In the genomic region with DNA sequence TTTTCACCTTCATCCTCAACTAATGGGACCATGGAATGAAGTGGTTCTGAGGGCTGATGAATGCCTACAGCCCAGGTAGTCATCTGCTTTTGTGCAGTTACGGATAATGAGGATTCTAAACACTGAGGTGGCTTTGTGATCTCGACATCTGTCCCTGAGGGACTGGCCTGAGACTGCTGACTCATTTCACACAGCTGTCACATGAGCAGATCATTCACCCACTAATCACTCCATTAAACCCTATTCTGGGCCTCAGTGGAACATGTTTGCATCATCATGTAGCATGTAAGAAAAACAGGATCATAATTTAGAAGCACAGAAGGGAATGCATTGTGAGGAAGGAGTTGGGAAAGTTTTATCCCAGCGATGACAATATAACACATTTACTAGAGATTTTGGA, we compare ENCODE assay signal across 1 cellular context.
A peak's percentile ranks its signal among the peaks of the same experiment; 100 is the strongest.
TF ChIP-seq lines count a peak whose summit lies in the region.

No MANE protein-coding gene starts in this region.

TF ChIP-seq in GM12878, 131 proteins besides CTCF, POLR2A, EP300 and RAD21 (continued from another document):
- TF ChIP-seq, protein P1, sequence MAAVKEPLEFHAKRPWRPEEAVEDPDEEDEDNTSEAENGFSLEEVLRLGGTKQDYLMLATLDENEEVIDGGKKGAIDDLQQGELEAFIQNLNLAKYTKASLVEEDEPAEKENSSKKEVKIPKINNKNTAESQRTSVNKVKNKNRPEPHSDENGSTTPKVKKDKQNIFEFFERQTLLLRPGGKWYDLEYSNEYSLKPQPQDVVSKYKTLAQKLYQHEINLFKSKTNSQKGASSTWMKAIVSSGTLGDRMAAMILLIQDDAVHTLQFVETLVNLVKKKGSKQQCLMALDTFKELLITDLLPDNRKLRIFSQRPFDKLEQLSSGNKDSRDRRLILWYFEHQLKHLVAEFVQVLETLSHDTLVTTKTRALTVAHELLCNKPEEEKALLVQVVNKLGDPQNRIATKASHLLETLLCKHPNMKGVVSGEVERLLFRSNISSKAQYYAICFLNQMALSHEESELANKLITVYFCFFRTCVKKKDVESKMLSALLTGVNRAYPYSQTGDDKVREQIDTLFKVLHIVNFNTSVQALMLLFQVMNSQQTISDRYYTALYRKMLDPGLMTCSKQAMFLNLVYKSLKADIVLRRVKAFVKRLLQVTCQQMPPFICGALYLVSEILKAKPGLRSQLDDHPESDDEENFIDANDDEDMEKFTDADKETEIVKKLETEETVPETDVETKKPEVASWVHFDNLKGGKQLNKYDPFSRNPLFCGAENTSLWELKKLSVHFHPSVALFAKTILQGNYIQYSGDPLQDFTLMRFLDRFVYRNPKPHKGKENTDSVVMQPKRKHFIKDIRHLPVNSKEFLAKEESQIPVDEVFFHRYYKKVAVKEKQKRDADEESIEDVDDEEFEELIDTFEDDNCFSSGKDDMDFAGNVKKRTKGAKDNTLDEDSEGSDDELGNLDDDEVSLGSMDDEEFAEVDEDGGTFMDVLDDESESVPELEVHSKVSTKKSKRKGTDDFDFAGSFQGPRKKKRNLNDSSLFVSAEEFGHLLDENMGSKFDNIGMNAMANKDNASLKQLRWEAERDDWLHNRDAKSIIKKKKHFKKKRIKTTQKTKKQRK (IDR thresholded peaks at IDR 0.05; ENCODE audit: low read depth, low read length) = no peak
- no peak for TF ChIP-seq RUNX3 (IDR thresholded peaks at IDR 0.05; ENCODE audit: low read length)
- peak; percentile 73 for TF ChIP-seq NR2F1 (conservative IDR thresholded peaks at IDR 0.05)
- peak; percentile 36; the same call in 1 of the 2 replicates for TF ChIP-seq NBN (IDR thresholded peaks at IDR 0.05)
- no peak for TF ChIP-seq NFYA (IDR thresholded peaks at IDR 0.05; ENCODE audit: borderline replicate concordance, low read depth, low read length)
